9 cellular contexts compared by ENCODE assay signal in the genomic region with DNA sequence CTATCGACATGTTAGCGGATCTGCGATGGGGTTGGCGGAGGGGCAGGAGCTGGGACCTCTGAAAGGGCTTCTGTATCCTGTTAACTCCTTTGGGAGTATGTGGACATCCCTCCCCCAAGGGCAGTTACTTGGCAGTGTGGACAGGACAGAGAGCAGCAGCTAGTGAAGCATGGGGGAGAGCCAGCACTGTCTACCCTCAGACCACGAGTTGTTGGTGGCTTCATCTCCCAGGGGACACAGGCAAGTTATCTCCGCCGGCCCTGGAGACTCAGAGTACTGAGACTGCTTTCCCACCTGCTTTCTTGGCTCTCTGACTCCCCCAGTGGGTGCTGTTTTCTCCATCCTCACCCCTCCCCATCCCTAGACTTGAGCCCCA. TPM values are rescaled to one million over a fixed set of nuclear protein-coding genes. Genes with fewer than 3 reads are reported as not detected.
DNase-seq lines count a peak whose midpoint lies in the region; ATAC-seq and TF ChIP-seq lines count a peak whose summit lies in the region.
"Had no signal": no experiment of that assay in that cellular context is flagged by ENCODE, and none has a peak within 500 bp of the region (broad histone marks: within the 10 kb centered on the region; RNA-seq: fewer than 3 reads in every experiment).

No MANE protein-coding gene starts in this region.

- H3K9me2 ChIP-seq in OCI-LY1 (ENCODE audit: low read depth, low read length), result no peaks in the 10 kb centered on the region

- H3K4me2 ChIP-seq in mammary epithelial cell (ENCODE audit: insufficient read depth, low read depth, low read length) (no peak overlapping the region), OCI-LY1 (ENCODE audit: low read length) (peak overlapping the region; percentile 25; the same call in 1 of the 2 replicates)

- H3K36me3 ChIP-seq in mammary epithelial cell (ENCODE audit: insufficient read depth, low read length) (no peaks in the 10 kb centered on the region), OCI-LY1 (ENCODE audit: insufficient read depth, low read length) (peaks cover under 1% of the 10 kb centered on the region; the same call in 1 of the 2 replicates), upper lobe of right lung (no peaks in the 10 kb centered on the region), uterus (no peaks in the 10 kb centered on the region)

- H3F3A ChIP-seq in OCI-LY1 (ENCODE audit: insufficient read depth, low read length), result no peaks in the 10 kb centered on the region

- H3K9me3 ChIP-seq in mammary epithelial cell (replicated peaks; ENCODE audit: insufficient read depth, low read length) (no peaks in the 10 kb centered on the region), OCI-LY1 (ENCODE audit: low read length) (no peaks in the 10 kb centered on the region), right cardiac atrium (ENCODE audit: control insufficient read depth, low read length) (no peaks in the 10 kb centered on the region), upper lobe of right lung (no peaks in the 10 kb centered on the region), uterus (no peaks in the 10 kb centered on the region)

- dilution Hi-C loops in mammary epithelial cell (cut with HindIII; ENCODE audit: low sequenced_read_pairs), result loop anchor here (5.0 kb wide), 1 partner anchor 82 kb away; no protein-coding TSS in a partner anchor

- TF ChIP-seq CTCF in mammary epithelial cell (conservative IDR thresholded peaks at IDR 0.05 in 1 of 2, IDR thresholded peaks at IDR 0.05 in 1 of 2; ENCODE audit: extremely low read depth in 1 of 2, insufficient read depth in 1 of 2, low read depth in 1 of 2, low read length in 2 of 2), result no peak
- TF ChIP-seq CTCF in MCF 10A (IDR thresholded peaks at IDR 0.05; ENCODE audit: unreplicated experiment), result no peak
- TF ChIP-seq CTCF in OCI-LY1 (IDR thresholded peaks at IDR 0.05; ENCODE audit: low read length), result no peak
- no peak for TF ChIP-seq CTCF in upper lobe of right lung (IDR thresholded peaks at IDR 0.05)
- TF ChIP-seq CTCF in uterus (IDR thresholded peaks at IDR 0.05), result no peak

- no peak overlapping the region for H3K4me3 Mint-ChIP-seq in MCF 10A (ENCODE audit: unreplicated experiment)
- H3K4me3 Mint-ChIP-seq: mesothelial cell of epicardium had no signal

- H3K27ac Mint-ChIP-seq in MCF 10A (ENCODE audit: low read depth, unreplicated experiment), result no peak overlapping the region
- H3K27ac Mint-ChIP-seq: mesothelial cell of epicardium had no signal

- intact Hi-C loops in mammary epithelial cell (cut with micrococcal nuclease), result loop anchor here (1.0 to 2.0 kb wide), 7 partner anchors 20 to 213 kb away; a partner anchor contains a TSS
- intact Hi-C loops in MCF 10A (cut with micrococcal nuclease), result loop anchor here (1.0 kb wide), 3 partner anchors 86 to 179 kb away; no protein-coding TSS in a partner anchor
- intact Hi-C loops in right cardiac atrium (cut with DNase I), result loop anchor here (2.0 to 10.0 kb wide), 5 partner anchors 100 to 204 kb away; no protein-coding TSS in a partner anchor
- intact Hi-C loops in upper lobe of right lung (cut with DNase I), result no loop called here
- intact Hi-C loops in uterus (cut with DNase I; ENCODE audit: low total_unique reads), result loop anchor here (5.0 kb wide), 1 partner anchor 102 kb away; no protein-coding TSS in a partner anchor

- H3K4me1 ChIP-seq in mammary epithelial cell (ENCODE audit: insufficient read depth, low read length), result peaks cover 30% of the 10 kb centered on the region
- peaks cover 14% of the 10 kb centered on the region for H3K4me1 ChIP-seq in OCI-LY1 (ENCODE audit: insufficient read depth, low read length, severe bottlenecking)
- H3K4me1 ChIP-seq in right cardiac atrium (ENCODE audit: control insufficient read depth, insufficient read depth, low read length), result peaks cover 2% of the 10 kb centered on the region
- H3K4me1 ChIP-seq in upper lobe of right lung, result no peaks in the 10 kb centered on the region
- no peaks in the 10 kb centered on the region for H3K4me1 ChIP-seq in uterus

- H3K9ac ChIP-seq in mammary epithelial cell (ENCODE audit: insufficient read depth, low read length), result no peak overlapping the region
- H3K9ac ChIP-seq in OCI-LY1 (ENCODE audit: low read length), result no peak overlapping the region; the same call in 1 of the 2 replicates

- H3K27ac ChIP-seq in mammary epithelial cell (ENCODE audit: insufficient read depth, low read depth, low read length) (no peak overlapping the region), OCI-LY1 (ENCODE audit: low read depth, low read length, poor library complexity, severe bottlenecking) (no peak overlapping the region), right cardiac atrium (ENCODE audit: low read length) (no peak overlapping the region), upper lobe of right lung (no peak overlapping the region), uterus (no peak overlapping the region)

- no peaks in the 10 kb centered on the region for H4K20me1 ChIP-seq in mammary epithelial cell (ENCODE audit: insufficient read depth, low read length)
- H4K20me1 ChIP-seq in OCI-LY1 (ENCODE audit: insufficient read depth, low read length), result no peaks in the 10 kb centered on the region

- 75% methylated on average over 4 of the region's 7 CpGs for whole genome bisulfite sequencing in mammary epithelial cell (ENCODE audit: low coverage, missing lambda C conversion rate)
- WGBS in right cardiac atrium, result 55% methylated on average over 7 of the region's 7 CpGs

- no peaks in the 10 kb centered on the region for H3K27me3 ChIP-seq in mammary epithelial cell (ENCODE audit: insufficient read depth, low read length)
- no peaks in the 10 kb centered on the region for H3K27me3 ChIP-seq in OCI-LY1 (ENCODE audit: insufficient read depth, low read length)
- no peaks in the 10 kb centered on the region for H3K27me3 ChIP-seq in right cardiac atrium (ENCODE audit: control insufficient read depth, insufficient read depth)
- peaks cover 5% of the 10 kb centered on the region for H3K27me3 ChIP-seq in upper lobe of right lung
- no peaks in the 10 kb centered on the region for H3K27me3 ChIP-seq in uterus

- H3K4me1 Mint-ChIP-seq in MCF 10A (ENCODE audit: insufficient read depth, unreplicated experiment), result peaks cover 19% of the 10 kb centered on the region

- BruUV-seq in mammary epithelial cell (replicated peaks; lab: Mats Ljungman, UMichigan), result TSS peak; percentile 96
- no TSS peak for BruUV-seq in MCF 10A (replicated peaks; lab: Mats Ljungman, UMichigan)

- DNase-seq in mammary epithelial cell (no peak), MCF 10A (ENCODE audit: unreplicated experiment) (no peak), right cardiac atrium (no peak), upper lobe of right lung (peak; percentile 52), uterus (no peak), HEK293T (ENCODE audit: extremely low spot score) (no peak)

- CTCF ChIA-PET in mammary epithelial cell (lab: Charles Lee; ENCODE audit: low non-redundant PET), result interaction anchor here (0.5 to 0.7 kb wide), 3 partner anchors 85 to 228 kb away, joined by 4 to 16 read pairs (median 8); no protein-coding TSS in a partner anchor
- CTCF ChIA-PET in MCF 10A (lab: Yijun Ruan, JAX), result interaction anchor here (0.5 to 7.7 kb wide), 44 partner anchors 10 to 768 kb away, joined by 3 to 211 read pairs (median 4); a partner anchor contains a TSS
- CTCF ChIA-PET in HEK293T (lab: Yijun Ruan, JAX), result interaction anchor here (0.6 to 2.7 kb wide), 18 partner anchors 10 to 215 kb away, joined by 3 to 40 read pairs (median 4); a partner anchor contains a TSS

- in situ Hi-C loops in mammary epithelial cell (cut with MboI; ENCODE audit: low sequenced_read_pairs in 2 of 2), result loop anchor here (10.0 kb wide), 2 partner anchors 94 to 184 kb away; no protein-coding TSS in a partner anchor

- no peak for TF ChIP-seq POLR2A in uterus (IDR thresholded peaks at IDR 0.05)

- no peak overlapping the region for H2AFZ ChIP-seq in mammary epithelial cell (ENCODE audit: low read depth, low read length)
- no peak overlapping the region for H2AFZ ChIP-seq in OCI-LY1 (ENCODE audit: low read length)

- H3K36me3 Mint-ChIP-seq in MCF 10A (ENCODE audit: insufficient read depth, unreplicated experiment), result no peaks in the 10 kb centered on the region

- POLR2A ChIA-PET in MCF 10A (lab: Yijun Ruan, JAX) (interaction anchor here (0.8 to 4.6 kb wide), 10 partner anchors 16 to 179 kb away, joined by 3 to 51 read pairs (median 6); a partner anchor contains a TSS), HEK293T (lab: Yijun Ruan, JAX) (interaction anchor here (0.8 to 2.0 kb wide), 9 partner anchors 10 to 102 kb away, joined by 3 to 6 read pairs (median 3); a partner anchor contains a TSS)

- H3K9me3 Mint-ChIP-seq in MCF 10A (ENCODE audit: unreplicated experiment), result no peaks in the 10 kb centered on the region
- H3K9me3 Mint-ChIP-seq: mesothelial cell of epicardium had no signal

- H3K4me3 ChIP-seq in mammary epithelial cell (replicated peaks in 1 of 3; ENCODE audit: insufficient read depth in 1 of 3, low read depth in 2 of 3, low read length in 3 of 3) (no peak overlapping the region), OCI-LY1 (ENCODE audit: low read depth, low read length, poor library complexity, severe bottlenecking) (no peak overlapping the region), right cardiac atrium (ENCODE audit: low read length) (no peak overlapping the region), upper lobe of right lung (no peak overlapping the region), uterus (no peak overlapping the region)

- ATAC-seq in right cardiac atrium (peak; percentile 4 to 17), upper lobe of right lung (no peak), GM18519 (IDR thresholded peaks at IDR 0.05; ENCODE audit: low FRiP score, unreplicated experiment) (no peak)

- no peaks in the 10 kb centered on the region for H3K27me3 Mint-ChIP-seq in MCF 10A (ENCODE audit: insufficient read depth, unreplicated experiment)

- H3K79me2 ChIP-seq in mammary epithelial cell (ENCODE audit: insufficient read depth, low read length) (no peaks in the 10 kb centered on the region), OCI-LY1 (ENCODE audit: insufficient read depth, low read length) (no peaks in the 10 kb centered on the region)

RNA-seq across cellular contexts. Expression of a gene that starts 5.3 kb away (rescaled TPM):
- under 1 TPM in 1 of 2 donors, not detected in 1; 0.83 TPM for total RNA-seq in mammary epithelial cell
- not detected for polyA plus RNA-seq in mammary epithelial cell
- not detected for polyA minus RNA-seq in mammary epithelial cell
- total RNA-seq in MCF 10A (2022), result not detected in 2 replicates
- total RNA-seq in right cardiac atrium, result 1 to 10 TPM; 4.6 to 8.3 (median 4.8) TPM
- 7.8 TPM for polyA plus RNA-seq in right cardiac atrium
- total RNA-seq in upper lobe of right lung, result not detected
- total RNA-seq in uterus, result 1 to 10 TPM in 1 of 4 donors, not detected in 3; 3.7 TPM
- total RNA-seq: mesothelial cell of epicardium had no signal

RNA-seq across cellular contexts. Expression of a gene that starts 21.3 kb away (rescaled TPM):
- total RNA-seq in mammary epithelial cell (100 to 1,000 TPM in 1 of 2 donors, 10 to 100 TPM in 1; 85.4 to 106 TPM), MCF 10A (2022) (119 and 125 TPM in 2 replicates), right cardiac atrium (10 to 100 TPM; 54.8 to 73.0 (median 59.5) TPM), upper lobe of right lung (74.4 TPM), uterus (100 to 1,000 TPM in 2 of 4 donors, 10 to 100 TPM in 2; 12.4 to 129 (median 64.7) TPM)
- polyA plus RNA-seq in mammary epithelial cell (105 TPM), right cardiac atrium (27.7 TPM)
- polyA minus RNA-seq in mammary epithelial cell, result 485 TPM

RNA-seq across cellular contexts. Expression of a gene that starts 27.0 kb away (rescaled TPM):
- total RNA-seq in mammary epithelial cell (10 to 100 TPM in 1 of 2 donors, under 1 TPM in 1; under 0.01 to 25.2 TPM), MCF 10A (2022) (11.2 and 17.5 TPM in 2 replicates), right cardiac atrium (1 to 10 TPM in 3 of 4 donors, under 1 TPM in 1; 0.08 to 1.4 (median 1.1) TPM), upper lobe of right lung (0.32 TPM), uterus (1 to 10 TPM in 1 of 4 donors, not detected in 3; 4.4 TPM)
- polyA plus RNA-seq in mammary epithelial cell (20.9 TPM), right cardiac atrium (0.25 TPM)
- 28.8 TPM for polyA minus RNA-seq in mammary epithelial cell

RNA-seq across cellular contexts. Expression of a gene that starts 47.5 kb away (rescaled TPM):
- total RNA-seq in mammary epithelial cell (under 1 TPM in 1 of 2 donors, not detected in 1; 0.54 TPM), MCF 10A (2022) (0.56 and 0.96 TPM in 2 replicates), right cardiac atrium (1 to 10 TPM in 3 of 4 donors, under 1 TPM in 1; 0.81 to 1.7 (median 1.6) TPM), upper lobe of right lung (0.52 TPM), uterus (10 to 100 TPM in 1 of 4 donors, 1 to 10 TPM in 1, under 1 TPM in 1, not detected in 1; 0.51 to 20.3 (median 3.3) TPM)
- polyA plus RNA-seq in mammary epithelial cell (1.9 TPM), right cardiac atrium (2.0 TPM)
- not detected for polyA minus RNA-seq in mammary epithelial cell

Comparison
In these comparisons a context has a peak if more than half of its experiments do, and no peak if none do; other contexts are left out.
1. ATAC-seq: peak in right cardiac atrium (2 of 2); none in upper lobe of right lung (single experiment) and GM18519 (single experiment).